In genomic region chr15:99324700-99325099, GRCh38 we compare ENCODE assay signal across 15 cellular contexts.
DNase-seq lines count a peak whose midpoint lies in the region; ATAC-seq and TF ChIP-seq lines count a peak whose summit lies in the region.
"Had no signal": no experiment of that assay in that cellular context is flagged by ENCODE, and none has a peak within 500 bp of the region (broad histone marks: within the 10 kb centered on the region; RNA-seq: fewer than 3 reads in every experiment).

No MANE protein-coding gene starts in this region.

- TF ChIP-seq CTCF in PC-3 (conservative IDR thresholded peaks at IDR 0.05; ENCODE audit: low read depth, low read length) (no peak), smooth muscle cell (IDR thresholded peaks at IDR 0.05; ENCODE audit: borderline replicate concordance, insufficient read depth, poor library complexity, severe bottlenecking) (no peak)

- H3K27ac Mint-ChIP-seq in activated T-cell treated with anti-CD3 and anti-CD28 coated beads, Interleukin-2, amount 50 U/mL, for 24 hours, result peak overlapping the region; percentile 57
- peak overlapping the region; percentile 68 for H3K27ac Mint-ChIP-seq in dendritic cell treated with granulocyte-macrophage colony-stimulating factor and Interleukin-4, amounts not matched to agents 40 ng/mL and 50 ng/mL, for 4 days
- H3K27ac Mint-ChIP-seq: activated T-cell treated with anti-CD3 and anti-CD28 coated beads, Interleukin-2, amount 50 U/mL, for 72 hours had no signal

- H4K20me1 ChIP-seq in PC-3 (ENCODE audit: low read length) (no peaks in the 10 kb centered on the region), smooth muscle cell (ENCODE audit: low read depth) (no peaks in the 10 kb centered on the region)

- CTCF ChIA-PET in PC-3 (lab: Charles Lee), result no interaction called here

- H3K9ac ChIP-seq in PC-3 (ENCODE audit: low read length) (peak overlapping the region; percentile 53; the same call in 1 of the 2 replicates), smooth muscle cell (ENCODE audit: low read depth) (peak overlapping the region; percentile 86)

- H3K4me3 ChIP-seq in PC-3 (ENCODE audit: low read length) (peak overlapping the region; percentile 61), smooth muscle cell (peak overlapping the region; percentile 11)
- H3K4me3 ChIP-seq: upper lobe of left lung had no signal

- H3K4me2 ChIP-seq in PC-3 (ENCODE audit: low read length) (peak overlapping the region; percentile 81), smooth muscle cell (peak overlapping the region; percentile 73)

- intact Hi-C loops in PC-3 (cut with micrococcal nuclease), result loop anchor here (5.0 kb wide), 1 partner anchor 72 kb away; the partner anchor contains the start of gene LRRC28
- intact Hi-C loops in dendritic cell treated with granulocyte-macrophage colony-stimulating factor and Interleukin-4, amounts not matched to agents 40 ng/mL and 50 ng/mL, for 4 days (cut with micrococcal nuclease), result no loop called here

- peak; percentile 7; the same call in 1 of the 2 replicates for ATAC-seq in PC-3
- ATAC-seq in HG03521 (IDR thresholded peaks at IDR 0.05; ENCODE audit: unreplicated experiment), result no peak

- peaks cover 37% of the 10 kb centered on the region for H3K4me1 ChIP-seq in PC-3 (ENCODE audit: insufficient read depth, low read length)
- H3K4me1 ChIP-seq in smooth muscle cell (ENCODE audit: low read depth), result peaks cover 3% of the 10 kb centered on the region

- H3K9me3 ChIP-seq in PC-3 (ENCODE audit: low read length) (no peaks in the 10 kb centered on the region), smooth muscle cell (replicated peaks; ENCODE audit: low read depth) (no peaks in the 10 kb centered on the region)
- H3K9me3 ChIP-seq: upper lobe of left lung had no signal

- H2AFZ ChIP-seq in PC-3 (ENCODE audit: low read length), result peak overlapping the region; percentile 68
- H2AFZ ChIP-seq in smooth muscle cell (ENCODE audit: low read depth), result peak overlapping the region; percentile 53

- no peaks in the 10 kb centered on the region for H3F3A ChIP-seq in PC-3 (ENCODE audit: low read length, unreplicated experiment)
- H3F3A ChIP-seq in smooth muscle cell (ENCODE audit: low read depth), result no peaks in the 10 kb centered on the region

- H3K4me3 Mint-ChIP-seq in activated T-cell treated with anti-CD3 and anti-CD28 coated beads, Interleukin-2, amount 50 U/mL, for 24 hours, result no peak overlapping the region
- no peak overlapping the region for H3K4me3 Mint-ChIP-seq in dendritic cell treated with granulocyte-macrophage colony-stimulating factor and Interleukin-4, amounts not matched to agents 40 ng/mL and 50 ng/mL, for 4 days

- DNase-seq in activated T-cell treated with anti-CD3 and anti-CD28 coated beads, Interleukin-2, amount 50 U/mL, for 24 hours, result no peak
- no peak for DNase-seq in activated T-cell treated with anti-CD3 and anti-CD28 coated beads for 4 hours
- no peak for DNase-seq in PC-3
- no peak for DNase-seq in smooth muscle cell (lab: John Stamatoyannopoulos, UW; ENCODE audit: unreplicated experiment)
- DNase-seq in SIG-M5 treated with dmso at 0.1 percent for 504 hours (lab: John Stamatoyannopoulos, UW; ENCODE audit: unreplicated experiment), result no peak
- no peak for DNase-seq in stimulated activated CD4-positive, alpha-beta T cell treated with anti-CD3 and anti-CD28 coated beads, Interleukin-15, amount 100 ng/mL, for 24 hours
- DNase-seq: cerebellar nuclear complex, DMS79, NCI-H187 treated with DMSO at 0.1 percent for 48 hours, NCI-H510A, upper lobe of left lung had no signal

- H3K79me2 ChIP-seq in PC-3 (ENCODE audit: low read length) (no peaks in the 10 kb centered on the region), smooth muscle cell (ENCODE audit: low read depth) (no peaks in the 10 kb centered on the region)

- POLR2A ChIA-PET in PC-3 (lab: Charles Lee; ENCODE audit: unreplicated experiment), result no interaction called here

- 97% methylated on average over 1 of the region's 1 CpG for WGBS in smooth muscle cell (ENCODE audit: low lambda C conversion rate)

- H3K36me3 ChIP-seq in PC-3 (ENCODE audit: low read depth, low read length) (no peaks in the 10 kb centered on the region), smooth muscle cell (ENCODE audit: low read depth) (no peaks in the 10 kb centered on the region)
- H3K36me3 ChIP-seq: upper lobe of left lung had no signal

- no peaks in the 10 kb centered on the region for H3K27me3 Mint-ChIP-seq in activated T-cell treated with anti-CD3 and anti-CD28 coated beads, Interleukin-2, amount 50 U/mL, for 24 hours
- no peaks in the 10 kb centered on the region for H3K27me3 Mint-ChIP-seq in dendritic cell treated with granulocyte-macrophage colony-stimulating factor and Interleukin-4, amounts not matched to agents 40 ng/mL and 50 ng/mL, for 4 days

- peaks cover 21% of the 10 kb centered on the region for H3K4me1 Mint-ChIP-seq in activated T-cell treated with anti-CD3 and anti-CD28 coated beads, Interleukin-2, amount 50 U/mL, for 24 hours (ENCODE audit: low read depth)
- H3K4me1 Mint-ChIP-seq in dendritic cell treated with granulocyte-macrophage colony-stimulating factor and Interleukin-4, amounts not matched to agents 40 ng/mL and 50 ng/mL, for 4 days (ENCODE audit: low read depth), result no peaks in the 10 kb centered on the region

- H3K27ac ChIP-seq in PC-3 (ENCODE audit: low read length), result peak overlapping the region; percentile 85
- H3K27ac ChIP-seq in smooth muscle cell (ENCODE audit: low read depth), result peak overlapping the region; percentile 97
- H3K27ac ChIP-seq: C4-2B had no signal

- no peaks in the 10 kb centered on the region for H3K36me3 Mint-ChIP-seq in activated T-cell treated with anti-CD3 and anti-CD28 coated beads, Interleukin-2, amount 50 U/mL, for 24 hours (ENCODE audit: low read depth)
- no peaks in the 10 kb centered on the region for H3K36me3 Mint-ChIP-seq in dendritic cell treated with granulocyte-macrophage colony-stimulating factor and Interleukin-4, amounts not matched to agents 40 ng/mL and 50 ng/mL, for 4 days (ENCODE audit: low read depth)

- H3K9me2 ChIP-seq in PC-3 (replicated peaks; ENCODE audit: low read length), result no peaks in the 10 kb centered on the region

- no TSS peak for BruUV-seq in PC-3 (replicated peaks; lab: Mats Ljungman, UMichigan)

- no peaks in the 10 kb centered on the region for H3K27me3 ChIP-seq in PC-3 (ENCODE audit: low read length)
- no peaks in the 10 kb centered on the region for H3K27me3 ChIP-seq in smooth muscle cell (ENCODE audit: low read depth)
- H3K27me3 ChIP-seq: upper lobe of left lung had no signal

- no peaks in the 10 kb centered on the region for H3K9me3 Mint-ChIP-seq in activated T-cell treated with anti-CD3 and anti-CD28 coated beads, Interleukin-2, amount 50 U/mL, for 24 hours
- H3K9me3 Mint-ChIP-seq in dendritic cell treated with granulocyte-macrophage colony-stimulating factor and Interleukin-4, amounts not matched to agents 40 ng/mL and 50 ng/mL, for 4 days, result no peaks in the 10 kb centered on the region
- H3K9me3 Mint-ChIP-seq: activated T-cell treated with anti-CD3 and anti-CD28 coated beads, Interleukin-2, amount 50 U/mL, for 72 hours had no signal
